Comparison of ENCODE assay signal across 1 cellular context in genomic region chr2:169362346-169363026, GRCh38.
TF ChIP-seq lines count a peak whose summit lies in the region.

LRP2 (minus strand) TSS chr2:169362534; CDS start chr2:169362399, 135 bp downstream.

TF ChIP-seq in K562, 482 proteins besides CTCF, POLR2A, EP300 and RAD21 (continued from another document):
- TF ChIP-seq MBD1 (CRISPR knock-in tag; IDR thresholded peaks at IDR 0.05) (peak; percentile 85; the same call in 1 of the 2 replicates), HMGN3 (IDR thresholded peaks at IDR 0.05; ENCODE audit: borderline replicate concordance, extremely low read depth, insufficient read length, low read depth, low read length) (peak; percentile 23), E2F4 (CRISPR knock-in tag; IDR thresholded peaks at IDR 0.05; ENCODE audit: low read depth) (no peak), ZNF282 (CRISPR knock-in tag; IDR thresholded peaks at IDR 0.05) (no peak), ZBTB1 (CRISPR knock-in tag; IDR thresholded peaks at IDR 0.05; ENCODE audit: borderline replicate concordance, low read depth) (0 out of 2 replicates have a peak, but pooled peaks have one; percentile 33), ZNF398 (CRISPR knock-in tag; IDR thresholded peaks at IDR 0.05) (no peak), CTBP1 (IDR thresholded peaks at IDR 0.05; ENCODE audit: borderline replicate concordance) (no peak), ZNF143 (CRISPR knock-in tag; IDR thresholded peaks at IDR 0.05) (no peak), CHCHD3 (CRISPR knock-in tag; IDR thresholded peaks at IDR 0.05) (no peak)
